Comparison of ENCODE assay signal across 34 cellular contexts in genomic region chr11:130679247-130679646, GRCh38.
DNase-seq lines count a peak whose midpoint lies in the region; FAIRE-seq and TF ChIP-seq lines count a peak whose summit lies in the region.
"Had no signal": no experiment of that assay in that cellular context is flagged by ENCODE, and none has a peak within 500 bp of the region (broad histone marks: within the 10 kb centered on the region; RNA-seq: fewer than 3 reads in every experiment).

No MANE protein-coding gene starts in this region.

- no peaks in the 10 kb centered on the region for H3K79me2 ChIP-seq in astrocyte (ENCODE audit: insufficient read depth, low read length)

- no peak overlapping the region for H3K4me3 Mint-ChIP-seq in astrocyte (ENCODE audit: unreplicated experiment)
- H3K4me3 Mint-ChIP-seq: B cell; CD14-positive monocyte; CD4-positive, alpha-beta memory T cell; CD4-positive, alpha-beta T cell; CD4-positive, CD25-positive, alpha-beta regulatory T cell; CD8-positive, alpha-beta memory T cell; CD8-positive, alpha-beta T cell had no signal

- H3K9ac ChIP-seq in adipocyte (ENCODE audit: low read length) (no peak overlapping the region), astrocyte (ENCODE audit: low read length) (no peak overlapping the region)
- H3K9ac ChIP-seq: BLaER1; BLaER1 treated with 17β-estradiol and CSF1 and Interleukin-3, amounts not matched to agents 10 nM and 100 nM had no signal

- H3K9me3 ChIP-seq in HEK293 (ENCODE audit: control insufficient read depth, insufficient read depth, low read depth, low read length) = no peaks in the 10 kb centered on the region
- H3K9me3 ChIP-seq in adipocyte (ENCODE audit: control insufficient read depth, low read length) = peaks cover 49% of the 10 kb centered on the region
- peaks cover 13% of the 10 kb centered on the region for H3K9me3 ChIP-seq in astrocyte (ENCODE audit: insufficient read depth, low read depth, low read length)
- H3K9me3 ChIP-seq: BE2C had no signal

- peaks cover 3% of the 10 kb centered on the region for H3K36me3 Mint-ChIP-seq in astrocyte (ENCODE audit: low read depth, unreplicated experiment)
- H3K36me3 Mint-ChIP-seq: CD14-positive monocyte; CD4-positive, CD25-positive, alpha-beta regulatory T cell; CD8-positive, alpha-beta memory T cell; CD8-positive, alpha-beta T cell had no signal

- POLR2A ChIA-PET in HEK293 (lab: Yijun Ruan, JAX) = no interaction called here

- peaks cover 41% of the 10 kb centered on the region for H3K4me1 Mint-ChIP-seq in astrocyte (ENCODE audit: low read depth, unreplicated experiment)
- H3K4me1 Mint-ChIP-seq: B cell; CD14-positive monocyte; CD4-positive, alpha-beta memory T cell; CD4-positive, CD25-positive, alpha-beta regulatory T cell; CD8-positive, alpha-beta memory T cell had no signal

- in situ Hi-C loops in ACHN (cut with HindIII; ENCODE audit: low pct_ligation_motif_present, low pct_unique_long_range_greater_than_20kb, low sequenced_read_pairs) = no loop called here

- FAIRE-seq in astrocyte (lab: Jason Lieb, UNC) = no peak
- FAIRE-seq: A204.1, A549, D721Med had no signal

- no peak overlapping the region for H3K4me2 ChIP-seq in astrocyte (ENCODE audit: low read length)
- H3K4me2 ChIP-seq: A549; BLaER1; BLaER1 treated with 17β-estradiol and CSF1 and Interleukin-3, amounts not matched to agents 10 nM and 100 nM had no signal

- no peak overlapping the region for H3K4me3 ChIP-seq in HEK293 (ENCODE audit: low read depth, low read length)
- H3K4me3 ChIP-seq in adipocyte (ENCODE audit: low read length) = peak overlapping the region; percentile 44
- no peak overlapping the region for H3K4me3 ChIP-seq in astrocyte (ENCODE audit: insufficient read depth, low read depth, low read length)
- H3K4me3 ChIP-seq: A549; BLaER1; BLaER1 treated with 17β-estradiol and CSF1 and Interleukin-3, amounts not matched to agents 10 nM and 100 nM had no signal

- H3K27ac Mint-ChIP-seq in astrocyte (ENCODE audit: unreplicated experiment) = peak overlapping the region; percentile 99
- H3K27ac Mint-ChIP-seq: B cell; CD4-positive, alpha-beta T cell; CD4-positive, CD25-positive, alpha-beta regulatory T cell; CD8-positive, alpha-beta memory T cell; CD8-positive, alpha-beta T cell had no signal

- no peak overlapping the region for H2AFZ ChIP-seq in astrocyte (ENCODE audit: low read depth, low read length)

- peaks cover 1% of the 10 kb centered on the region for H3K27me3 Mint-ChIP-seq in astrocyte (ENCODE audit: low read depth, unreplicated experiment)

- TF ChIP-seq CTCF in HEK293 (tag by site-specific recombination; IDR thresholded peaks at IDR 0.05) = no peak
- TF ChIP-seq CTCF in astrocyte (IDR thresholded peaks at IDR 0.05; ENCODE audit: insufficient read depth, low read depth, low read length) = no peak

- H3K27me3 ChIP-seq in adipocyte (replicated peaks; ENCODE audit: control insufficient read depth, insufficient read depth, low read length) (no peaks in the 10 kb centered on the region), astrocyte (ENCODE audit: insufficient read depth, low read length) (no peaks in the 10 kb centered on the region)
- H3K27me3 ChIP-seq: BE2C; BLaER1; BLaER1 treated with 17β-estradiol and CSF1 and Interleukin-3, amounts not matched to agents 10 nM and 100 nM had no signal

- H3K4me1 ChIP-seq in HEK293 (ENCODE audit: control insufficient read depth, insufficient read depth, low read length) (no peaks in the 10 kb centered on the region), adipocyte (ENCODE audit: control insufficient read depth, insufficient read depth, low read length) (peaks cover 34% of the 10 kb centered on the region), astrocyte (ENCODE audit: insufficient read depth, low read length) (peaks cover 32% of the 10 kb centered on the region)
- H3K4me1 ChIP-seq: A549 had no signal

- H3K27ac ChIP-seq in HEK293 (ENCODE audit: extremely low read depth, low read depth, low read length) = no peak overlapping the region
- no peak overlapping the region for H3K27ac ChIP-seq in astrocyte (ENCODE audit: low read depth, low read length)
- H3K27ac ChIP-seq: 22Rv1; A549; BLaER1; BLaER1 treated with 17β-estradiol and CSF1 and Interleukin-3, amounts not matched to agents 10 nM and 100 nM; C4-2B had no signal

- DNase-seq in adipocyte (ENCODE audit: low read depth) (no peak), astrocyte (ENCODE audit: low read depth) (no peak), SKM-1 (lab: John Stamatoyannopoulos, UW; ENCODE audit: unreplicated experiment) (no peak), ACHN (no peak), AG20443 (ENCODE audit: low spot score) (no peak)
- DNase-seq: 8988T; AML-193; BE2C; C1 segment of cervical spinal cord; Caco-2; Calu3; CD4-positive, alpha-beta memory T cell; CD4-positive, alpha-beta T cell; CD4-positive, CD25-positive, alpha-beta regulatory T cell; CD8-positive, alpha-beta memory T cell; CD8-positive, alpha-beta T cell; COR-L47; DMS 273 treated with DMSO at 0.1 percent for 48 hours; DMS153; DMS53; DMS79; DMS79 treated with DMSO at 0.1 percent for 48 hours; DND-41; EL had no signal

- no peaks in the 10 kb centered on the region for H4K20me1 ChIP-seq in astrocyte (ENCODE audit: insufficient read depth, low read length)
- H4K20me1 ChIP-seq: BLaER1; BLaER1 treated with 17β-estradiol and CSF1 and Interleukin-3, amounts not matched to agents 10 nM and 100 nM had no signal

- no peaks in the 10 kb centered on the region for H3K36me3 ChIP-seq in HEK293 (ENCODE audit: control insufficient read depth in 2 of 2, insufficient read depth in 1 of 2, low read length in 2 of 2)
- no peaks in the 10 kb centered on the region for H3K36me3 ChIP-seq in adipocyte (ENCODE audit: control insufficient read depth, insufficient read depth, low read length, severe bottlenecking)
- no peaks in the 10 kb centered on the region for H3K36me3 ChIP-seq in astrocyte (ENCODE audit: insufficient read depth, low read length)
- H3K36me3 ChIP-seq: BE2C; BLaER1; BLaER1 treated with 17β-estradiol and CSF1 and Interleukin-3, amounts not matched to agents 10 nM and 100 nM had no signal

- CTCF ChIA-PET in HEK293 (lab: Yijun Ruan, JAX) = interaction anchor here (0.6 to 2.0 kb wide), 4 partner anchors 10 to 739 kb away, joined by 3 to 6 read pairs (median 4); no protein-coding TSS in a partner anchor

- H3K9me3 Mint-ChIP-seq in astrocyte (ENCODE audit: unreplicated experiment) = peaks cover 12% of the 10 kb centered on the region

TF ChIP-seq in HEK293, 187 proteins besides CTCF, POLR2A, EP300 and RAD21:
- TF ChIP-seq ZBTB48 (tag by site-specific recombination; IDR thresholded peaks at IDR 0.05) (no peak), KLF1 (tag by site-specific recombination; IDR thresholded peaks at IDR 0.05) (no peak), ZNF558 (tag by site-specific recombination; IDR thresholded peaks at IDR 0.05) (peak; percentile 99)
